In genomic region chr7:138958026-138958956, GRCh38 we compare ENCODE assay signal across 19 cellular contexts. TPM values are rescaled to one million over a fixed set of nuclear protein-coding genes. Genes with fewer than 3 reads are reported as not detected.
DNase-seq lines count a peak whose midpoint lies in the region; ATAC-seq, FAIRE-seq and TF ChIP-seq lines count a peak whose summit lies in the region.
"Had no signal": no experiment of that assay in that cellular context is flagged by ENCODE, and none has a peak within 500 bp of the region (broad histone marks: within the 10 kb centered on the region; RNA-seq: fewer than 3 reads in every experiment).

No MANE protein-coding gene starts in this region.

- no peaks in the 10 kb centered on the region for H3K4me1 Mint-ChIP-seq in activated naive CD4-positive, alpha-beta T cell treated with anti-CD3 and anti-CD28 coated beads for 36 hours (ENCODE audit: low read depth)

- no peak overlapping the region for H3K27ac ChIP-seq in RWPE2 (ENCODE audit: poor library complexity, severe bottlenecking)
- H3K27ac ChIP-seq in epithelial cell of prostate, result no peak overlapping the region
- peak overlapping the region; percentile 32 to 78 (median 68) for H3K27ac ChIP-seq in pancreas
- H3K27ac ChIP-seq in tibial artery, result no peak overlapping the region
- H3K27ac ChIP-seq: heart left ventricle had no signal

- H3K9me3 ChIP-seq in RWPE2 (ENCODE audit: severe bottlenecking), result no peaks in the 10 kb centered on the region
- no peaks in the 10 kb centered on the region for H3K9me3 ChIP-seq in pancreas
- H3K9me3 ChIP-seq in tibial artery, result no peaks in the 10 kb centered on the region
- H3K9me3 ChIP-seq: heart left ventricle had no signal

- WGBS in pancreas, 2 donors, result 71 to 72% methylated on average over 20 of the region's 20 CpGs

- no peak overlapping the region for H3K27ac Mint-ChIP-seq in activated naive CD4-positive, alpha-beta T cell treated with anti-CD3 and anti-CD28 coated beads for 36 hours
- H3K27ac Mint-ChIP-seq: CD14-positive monocyte; naive thymus-derived CD8-positive, alpha-beta T cell had no signal

- no peak for TF ChIP-seq CTCF in RWPE2 (IDR thresholded peaks at IDR 0.05; ENCODE audit: poor library complexity, severe bottlenecking)
- no peak for TF ChIP-seq CTCF in pancreas (IDR thresholded peaks at IDR 0.05)
- TF ChIP-seq CTCF in tibial artery (IDR thresholded peaks at IDR 0.05), result no peak

- H3K4me3 ChIP-seq in RWPE2 (ENCODE audit: severe bottlenecking) (no peak overlapping the region), pancreas (no peak overlapping the region), tibial artery (no peak overlapping the region)
- H3K4me3 ChIP-seq: GM12878, heart left ventricle had no signal

- H3K4me3 Mint-ChIP-seq in activated naive CD4-positive, alpha-beta T cell treated with anti-CD3 and anti-CD28 coated beads for 36 hours, result no peak overlapping the region
- H3K4me3 Mint-ChIP-seq: CD14-positive monocyte; naive thymus-derived CD8-positive, alpha-beta T cell had no signal

- intact Hi-C loops in pancreas (cut with DNase I), result no loop called here
- intact Hi-C loops in tibial artery (cut with DNase I; ENCODE audit: low total_unique reads), result no loop called here
- intact Hi-C loops in activated naive CD4-positive, alpha-beta T cell treated with anti-CD3 and anti-CD28 coated beads for 36 hours (cut with micrococcal nuclease), result no loop called here

- H3K36me3 Mint-ChIP-seq in activated naive CD4-positive, alpha-beta T cell treated with anti-CD3 and anti-CD28 coated beads for 36 hours (ENCODE audit: low read depth), result no peaks in the 10 kb centered on the region
- H3K36me3 Mint-ChIP-seq: CD14-positive monocyte had no signal

- DNase-seq in EL (peak; percentile 19), RWPE2 (ENCODE audit: low spot score) (no peak), epithelial cell of prostate (ENCODE audit: low read depth, low spot score) (peak; percentile 56), pancreas (peak in 2 of 6 donors; percentile 33 to 49), NCI-H2227 (lab: John Stamatoyannopoulos, UW; ENCODE audit: unreplicated experiment) (no peak), tibial artery (no peak)
- no peak for DNase-seq in NK-92 treated with Interleukin-12 subunit alpha and Interleukin-12 subunit beta, amount 100 ng/mL, for 24 hours (lab: John Stamatoyannopoulos, UW)
- DNase-seq in activated naive CD4-positive, alpha-beta T cell treated with anti-CD3 and anti-CD28 coated beads for 36 hours, result no peak
- DNase-seq: activated CD4-positive, alpha-beta T cell treated with anti-CD3 and anti-CD28 coated beads for 48 hours; central memory CD4-positive, alpha-beta T cell; effector memory CD4-positive, alpha-beta T cell; heart left ventricle; naive thymus-derived CD8-positive, alpha-beta T cell; NCI-H1694; NCI-H345; substantia nigra had no signal

- H3K36me3 ChIP-seq in RWPE2 (ENCODE audit: low read depth), result no peaks in the 10 kb centered on the region
- H3K36me3 ChIP-seq in pancreas, result no peaks in the 10 kb centered on the region
- no peaks in the 10 kb centered on the region for H3K36me3 ChIP-seq in tibial artery
- H3K36me3 ChIP-seq: heart left ventricle had no signal

- no peak for FAIRE-seq in pancreas (lab: Jason Lieb, UNC)
- FAIRE-seq: GM12878 had no signal

- H3K4me1 ChIP-seq in RWPE2 (ENCODE audit: insufficient read depth, poor library complexity, severe bottlenecking), result no peaks in the 10 kb centered on the region
- peaks cover 22 to 41% (median 40%) of the 10 kb centered on the region in 3 donors for H3K4me1 ChIP-seq in pancreas
- peaks cover 0 to 2% (median 0%) of the 10 kb centered on the region in 4 donors for H3K4me1 ChIP-seq in tibial artery

- no peaks in the 10 kb centered on the region for H3K27me3 Mint-ChIP-seq in activated naive CD4-positive, alpha-beta T cell treated with anti-CD3 and anti-CD28 coated beads for 36 hours (ENCODE audit: low read depth)

- no peaks in the 10 kb centered on the region for H3K27me3 ChIP-seq in RWPE2 (ENCODE audit: insufficient read depth, poor library complexity, severe bottlenecking)
- no peaks in the 10 kb centered on the region for H3K27me3 ChIP-seq in pancreas
- no peaks in the 10 kb centered on the region for H3K27me3 ChIP-seq in tibial artery
- H3K27me3 ChIP-seq: heart left ventricle had no signal

- peak; percentile 92 for ATAC-seq in RWPE2 (ENCODE audit: low read depth)
- ATAC-seq in pancreas, result peak; percentile 66 to 89 (median 84)
- ATAC-seq: GM12878; HCT116; heart left ventricle; naive thymus-derived CD8-positive, alpha-beta T cell had no signal

- peaks cover 9% of the 10 kb centered on the region for H3K9me3 Mint-ChIP-seq in activated naive CD4-positive, alpha-beta T cell treated with anti-CD3 and anti-CD28 coated beads for 36 hours

- CTCF ChIA-PET in activated naive CD4-positive, alpha-beta T cell treated with anti-CD3 and anti-CD28 coated beads for 36 hours (lab: Charles Lee), result no interaction called here

RNA-seq across cellular contexts. Expression of gene KIAA1549, which starts 22.9 kb away (rescaled TPM):
- 1 to 10 TPM; 5.1 to 8.0 (median 7.4) TPM for total RNA-seq in pancreas
- 1 to 10 TPM; 1.9 to 3.6 TPM for polyA plus RNA-seq in pancreas
- total RNA-seq in activated naive CD4-positive, alpha-beta T cell treated with anti-CD3 and anti-CD28 coated beads for 36 hours, result under 1 TPM; 0.60 to 0.67 TPM
- polyA plus RNA-seq: naive thymus-derived CD8-positive, alpha-beta T cell had no signal

Comparison
In these comparisons a context has a peak if more than half of its experiments do, and no peak if none do; other contexts are left out.
1. DNase-seq: peak in EL (single experiment) and epithelial cell of prostate (single experiment); none in RWPE2 (single experiment), NCI-H2227 (single experiment), tibial artery (0 of 2), NK-92 treated with Interleukin-12 subunit alpha and Interleukin-12 subunit beta, amount 100 ng/mL, for 24 hours (single experiment) and activated naive CD4-positive, alpha-beta T cell treated with anti-CD3 and anti-CD28 coated beads for 36 hours (single experiment).
2. H3K27ac ChIP-seq: peak in pancreas (4 of 4); none in RWPE2 (single experiment), epithelial cell of prostate (single experiment) and tibial artery (0 of 2).